In genomic region chr6:29112135-29112534, GRCh38 we compare ENCODE assay signal across 1 cellular context.
TF ChIP-seq lines count a peak whose summit lies in the region.

No MANE protein-coding gene starts in this region.

TF ChIP-seq in GM12878, 131 proteins besides CTCF, POLR2A, EP300 and RAD21:
- TF ChIP-seq IKZF1 (conservative IDR thresholded peaks at IDR 0.05): no peak
- no peak for TF ChIP-seq CBFB (IDR thresholded peaks at IDR 0.05; ENCODE audit: low read depth)
